In genomic region chrX:16140448-16140847, GRCh38 we compare ENCODE assay signal across 24 cellular contexts. TPM values are rescaled to one million over a fixed set of nuclear protein-coding genes. Genes with fewer than 3 reads are reported as not detected.
DNase-seq lines count a peak whose midpoint lies in the region; ATAC-seq and TF ChIP-seq lines count a peak whose summit lies in the region.
"Had no signal": no experiment of that assay in that cellular context is flagged by ENCODE, and none has a peak within 500 bp of the region (broad histone marks: within the 10 kb centered on the region; RNA-seq: fewer than 3 reads in every experiment).

No MANE protein-coding gene starts in this region.

- H4K5ac ChIP-seq in mesendoderm (ENCODE audit: low read length): no peak overlapping the region

- H3K27ac ChIP-seq in VCaP (peak overlapping the region; percentile 89), mesendoderm (ENCODE audit: low read depth, low read length) (no peak overlapping the region), stomach smooth muscle (ENCODE audit: low read length) (peak overlapping the region; percentile 1)
- H3K27ac ChIP-seq: 22Rv1, KMS-11 had no signal

- H3K27ac Mint-ChIP-seq in activated CD4-positive, alpha-beta T cell treated with anti-CD3 and anti-CD28 coated beads for 36 hours: no peak overlapping the region
- H3K27ac Mint-ChIP-seq in type B pancreatic cell: no peak overlapping the region
- H3K27ac Mint-ChIP-seq: B cell, CD14-positive monocyte, HFFc6, IgD-negative memory B cell had no signal

- H3K9ac ChIP-seq in mesendoderm (ENCODE audit: low read length) (no peak overlapping the region), stomach smooth muscle (ENCODE audit: low read length in 2 of 2) (peak overlapping the region in 1 of 2 donors; percentile 27)
- H3K9ac ChIP-seq: KMS-11 had no signal

- no peak overlapping the region for H2AK5ac ChIP-seq in mesendoderm (ENCODE audit: low read length)

- ATAC-seq in activated CD4-positive, alpha-beta T cell treated with anti-CD3 and anti-CD28 coated beads for 36 hours: no peak
- no peak for ATAC-seq in HG02973 (IDR thresholded peaks at IDR 0.05; ENCODE audit: unreplicated experiment)

- peaks cover 3% of the 10 kb centered on the region for H3K4me1 Mint-ChIP-seq in activated CD4-positive, alpha-beta T cell treated with anti-CD3 and anti-CD28 coated beads for 36 hours
- peaks cover 20% of the 10 kb centered on the region for H3K4me1 Mint-ChIP-seq in type B pancreatic cell (ENCODE audit: unreplicated experiment)
- H3K4me1 Mint-ChIP-seq: CD8-positive, alpha-beta memory T cell had no signal

- H3K36me3 Mint-ChIP-seq in activated CD4-positive, alpha-beta T cell treated with anti-CD3 and anti-CD28 coated beads for 36 hours (ENCODE audit: low read depth): no peaks in the 10 kb centered on the region
- no peaks in the 10 kb centered on the region for H3K36me3 Mint-ChIP-seq in type B pancreatic cell
- H3K36me3 Mint-ChIP-seq: IgD-negative memory B cell had no signal

- H3K79me2 ChIP-seq in mesendoderm (ENCODE audit: control insufficient read depth, insufficient read depth, low read length): no peaks in the 10 kb centered on the region

- H4K8ac ChIP-seq in mesendoderm (ENCODE audit: low read depth, low read length): no peak overlapping the region

- H2BK15ac ChIP-seq in mesendoderm (replicated peaks; ENCODE audit: low read depth): no peak overlapping the region

- no peak overlapping the region for H2BK5ac ChIP-seq in mesendoderm (ENCODE audit: low read length)

- H3K9me3 ChIP-seq in stomach smooth muscle (ENCODE audit: control insufficient read depth in 2 of 2, low read length in 2 of 2): no peaks in the 10 kb centered on the region
- H3K9me3 ChIP-seq: HAP-1 had no signal

- peak; percentile 3 for DNase-seq in activated CD4-positive, alpha-beta T cell treated with anti-CD3 and anti-CD28 coated beads for 36 hours
- DNase-seq in activated CD4-positive, alpha-beta T cell treated with anti-CD3 and anti-CD28 coated beads for 1 hour: no peak
- DNase-seq in mesendoderm (no peak), type B pancreatic cell (ENCODE audit: extremely low spot score, unreplicated experiment) (no peak)
- DNase-seq: CD8-positive, alpha-beta memory T cell; DMS 273 treated with DMSO at 0.1 percent for 48 hours; DMS79 treated with DMSO at 0.1 percent for 48 hours; GF-D8; GOT3; HFFc6; MM.1S; NCI-H2029; NCI-H446; NCI-H524 treated with DMSO at 0.1 percent for 48 hours; NCI-H774 had no signal

- no peak overlapping the region for H2BK120ac ChIP-seq in mesendoderm (ENCODE audit: low read depth, low read length)

- no peak overlapping the region for H3K4me3 Mint-ChIP-seq in activated CD4-positive, alpha-beta T cell treated with anti-CD3 and anti-CD28 coated beads for 36 hours
- no peak overlapping the region for H3K4me3 Mint-ChIP-seq in type B pancreatic cell
- H3K4me3 Mint-ChIP-seq: B cell; CD14-positive monocyte; CD8-positive, alpha-beta memory T cell; HFFc6; IgD-negative memory B cell had no signal

- H3K27me3 ChIP-seq in mesendoderm (ENCODE audit: insufficient read depth, low read length, poor library complexity) (no peaks in the 10 kb centered on the region), stomach smooth muscle (ENCODE audit: control insufficient read depth in 1 of 2, insufficient read depth in 2 of 2, low read length in 2 of 2) (no peaks in the 10 kb centered on the region)

- TF ChIP-seq CTCF in VCaP (conservative IDR thresholded peaks at IDR 0.05) (no peak), type B pancreatic cell (conservative IDR thresholded peaks at IDR 0.05) (no peak)

- intact Hi-C loops in activated CD4-positive, alpha-beta T cell treated with anti-CD3 and anti-CD28 coated beads for 36 hours (cut with DNase I, micrococcal nuclease): no loop called here

- CTCF ChIA-PET in activated CD4-positive, alpha-beta T cell treated with anti-CD3 and anti-CD28 coated beads for 36 hours (lab: Charles Lee): no interaction called here

- H3K4ac ChIP-seq in mesendoderm (ENCODE audit: low read depth, low read length): peak overlapping the region; percentile 55

- no peak overlapping the region for H3K4me3 ChIP-seq in mesendoderm (ENCODE audit: low read length)
- H3K4me3 ChIP-seq in stomach smooth muscle (ENCODE audit: low read length in 2 of 2): no peak overlapping the region
- H3K4me3 ChIP-seq: HAP-1 had no signal

- H3K4me1 ChIP-seq in mesendoderm (ENCODE audit: control insufficient read depth, low read depth, low read length): no peaks in the 10 kb centered on the region
- H3K4me1 ChIP-seq in stomach smooth muscle (ENCODE audit: control insufficient read depth, insufficient read depth, low read length): no peaks in the 10 kb centered on the region

- peaks cover 21% of the 10 kb centered on the region for H3K27me3 Mint-ChIP-seq in activated CD4-positive, alpha-beta T cell treated with anti-CD3 and anti-CD28 coated beads for 36 hours
- H3K27me3 Mint-ChIP-seq in type B pancreatic cell: peaks cover 9% of the 10 kb centered on the region

- no CpG with 5 or more reads among the region's 4 CpGs for WGBS in mesendoderm (ENCODE audit: extremely low coverage, insufficient coverage, low lambda C conversion rate)

- no peak overlapping the region for H3K18ac ChIP-seq in mesendoderm (ENCODE audit: low read length)

- no peak overlapping the region for H3K23ac ChIP-seq in mesendoderm (ENCODE audit: low read length)

- H3K36me3 ChIP-seq in mesendoderm (ENCODE audit: control insufficient read depth, insufficient read depth, low read length) (no peaks in the 10 kb centered on the region), stomach smooth muscle (ENCODE audit: control insufficient read depth in 2 of 2, insufficient read depth in 2 of 2, low read length in 2 of 2) (no peaks in the 10 kb centered on the region)
- H3K36me3 ChIP-seq: HAP-1 had no signal

- H3K56ac ChIP-seq in mesendoderm (ENCODE audit: low read length): no peak overlapping the region

- H3K79me1 ChIP-seq in mesendoderm (ENCODE audit: low read length): no peaks in the 10 kb centered on the region

- POLR2A ChIA-PET in activated CD4-positive, alpha-beta T cell treated with anti-CD3 and anti-CD28 coated beads for 36 hours (lab: Charles Lee): no interaction called here

- H3K4me2 ChIP-seq in mesendoderm (ENCODE audit: low read length): no peak overlapping the region
- H3K4me2 ChIP-seq: KMS-11 had no signal

- H3K9me3 Mint-ChIP-seq in activated CD4-positive, alpha-beta T cell treated with anti-CD3 and anti-CD28 coated beads for 36 hours (ENCODE audit: low read depth): no peaks in the 10 kb centered on the region
- H3K9me3 Mint-ChIP-seq in type B pancreatic cell: peaks cover 15% of the 10 kb centered on the region
- H3K9me3 Mint-ChIP-seq: HFFc6 had no signal

RNA-seq across cellular contexts. Expression of gene GRPR, which starts 17.1 kb away (rescaled TPM):
- not detected for total RNA-seq in activated CD4-positive, alpha-beta T cell treated with anti-CD3 and anti-CD28 coated beads for 36 hours
- polyA plus RNA-seq in mesendoderm (2013, experiment 1 of 2): 13.1 TPM
- polyA plus RNA-seq in mesendoderm (2013, experiment 2 of 2): 14.5 TPM
- 3.4 and 9.8 TPM in 2 replicates for total RNA-seq in type B pancreatic cell (ENCODE audit: low replicate concordance)
- polyA plus RNA-seq: CD8-positive, alpha-beta memory T cell had no signal

RNA-seq across cellular contexts. Expression of gene MAGEB17, which starts 26.8 kb away (rescaled TPM):
- not detected for total RNA-seq in activated CD4-positive, alpha-beta T cell treated with anti-CD3 and anti-CD28 coated beads for 36 hours
- polyA plus RNA-seq in mesendoderm (2013, experiment 1 of 2): 0.20 TPM
- polyA plus RNA-seq in mesendoderm (2013, experiment 2 of 2): 0.28 TPM
- total RNA-seq in type B pancreatic cell (ENCODE audit: low replicate concordance): 0.26 TPM in 1 of 2 replicates, not detected in the other
- total RNA-seq: B cell; CD8-positive, alpha-beta memory T cell; HFFc6 had no signal
- polyA plus RNA-seq: CD14-positive monocyte; CD8-positive, alpha-beta memory T cell had no signal
